7 cellular contexts compared by ENCODE assay signal in the genomic region with DNA sequence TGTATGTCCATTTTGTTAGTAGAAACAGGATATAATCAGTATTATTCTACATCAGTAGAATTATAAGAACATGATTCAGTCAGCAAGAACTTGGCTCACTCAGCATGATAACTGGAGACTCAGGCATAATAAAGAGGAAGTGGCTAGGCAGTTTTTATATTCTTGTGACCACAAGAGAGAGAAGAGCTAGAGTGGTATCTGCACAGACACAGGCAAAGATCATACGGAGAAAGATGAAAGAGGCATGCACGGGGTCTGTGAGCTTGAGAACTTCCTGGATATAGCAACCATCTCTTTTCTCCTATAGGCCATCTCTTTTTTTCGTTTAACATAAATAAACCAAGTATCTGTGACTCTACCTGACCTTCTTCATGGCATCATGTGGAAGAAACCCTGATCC. TPM values are rescaled to one million over a fixed set of nuclear protein-coding genes. Genes with fewer than 3 reads are reported as not detected.
A peak's percentile ranks its signal among the peaks of the same experiment; 100 is the strongest.
DNase-seq lines count a peak whose midpoint lies in the region; ATAC-seq and TF ChIP-seq lines count a peak whose summit lies in the region.

No MANE protein-coding gene starts in this region.

- peaks cover 12% of the 10 kb centered on the region for H3K36me3 Mint-ChIP-seq in HFFc6 (ENCODE audit: low read depth)
- H3K36me3 Mint-ChIP-seq in activated naive CD4-positive, alpha-beta T cell treated with anti-CD3 and anti-CD28 coated beads, Interleukin-2, amount 50 U/mL, for 24 hours = no peaks in the 10 kb centered on the region

- no peaks in the 10 kb centered on the region for H3K9me3 Mint-ChIP-seq in HFFc6
- no peaks in the 10 kb centered on the region for H3K9me3 Mint-ChIP-seq in activated naive CD4-positive, alpha-beta T cell treated with anti-CD3 and anti-CD28 coated beads, Interleukin-2, amount 50 U/mL, for 24 hours

- ATAC-seq in GM18517 (IDR thresholded peaks at IDR 0.05; ENCODE audit: unreplicated experiment) = peak; percentile 98
- peak; percentile 78 for ATAC-seq in lung (ENCODE audit: insufficient read depth, low FRiP score)

- H3K4me1 ChIP-seq in lung (ENCODE audit: control insufficient read depth in 2 of 2, insufficient read depth in 2 of 2, low read length in 2 of 2) (peaks cover 0 to 4% of the 10 kb centered on the region in 2 donors), BE2C (no peaks in the 10 kb centered on the region)

- H3K4me3 ChIP-seq in lung (no peak overlapping the region), BE2C (ENCODE audit: low read depth, low read length) (no peak overlapping the region)

- H3K27ac ChIP-seq in lung (ENCODE audit: low read depth in 1 of 2, low read length in 1 of 2) = no peak overlapping the region

- peak overlapping the region; percentile 67 for H3K27ac Mint-ChIP-seq in HFFc6
- peak overlapping the region; percentile 0 for H3K27ac Mint-ChIP-seq in activated naive CD4-positive, alpha-beta T cell treated with anti-CD3 and anti-CD28 coated beads, Interleukin-2, amount 50 U/mL, for 24 hours

- H3K4me1 Mint-ChIP-seq in HFFc6 (ENCODE audit: low read depth) = peaks cover 66% of the 10 kb centered on the region
- peaks cover 61% of the 10 kb centered on the region for H3K4me1 Mint-ChIP-seq in activated naive CD4-positive, alpha-beta T cell treated with anti-CD3 and anti-CD28 coated beads, Interleukin-2, amount 50 U/mL, for 24 hours

- WGBS in lung, 2 donors = 22 to 47% methylated on average over 3 of the region's 3 CpGs

- no peaks in the 10 kb centered on the region for H3K27me3 ChIP-seq in lung (ENCODE audit: control insufficient read depth, insufficient read depth)
- no peaks in the 10 kb centered on the region for H3K27me3 ChIP-seq in BE2C

- H3K4me3 Mint-ChIP-seq in HFFc6 = peak overlapping the region; percentile 69
- H3K4me3 Mint-ChIP-seq in activated naive CD4-positive, alpha-beta T cell treated with anti-CD3 and anti-CD28 coated beads, Interleukin-2, amount 50 U/mL, for 24 hours = peak overlapping the region; percentile 4

- TF ChIP-seq CTCF in HFFc6 (IDR thresholded peaks at IDR 0.05) (no peak), lung (IDR thresholded peaks at IDR 0.05; ENCODE audit: control extremely low read depth, extremely low read depth) (no peak), BE2C (IDR thresholded peaks at IDR 0.05; ENCODE audit: low read depth, low read length) (no peak)

- no peaks in the 10 kb centered on the region for H3K36me3 ChIP-seq in lung (ENCODE audit: control insufficient read depth in 2 of 2, insufficient read depth in 2 of 2, low read length in 2 of 2)
- H3K36me3 ChIP-seq in BE2C = no peaks in the 10 kb centered on the region

- no peaks in the 10 kb centered on the region; the same call in 1 of the 2 replicates for H3K27me3 Mint-ChIP-seq in HFFc6 (ENCODE audit: insufficient read depth)
- H3K27me3 Mint-ChIP-seq in activated naive CD4-positive, alpha-beta T cell treated with anti-CD3 and anti-CD28 coated beads, Interleukin-2, amount 50 U/mL, for 24 hours = no peaks in the 10 kb centered on the region

- DNase-seq in HFFc6 (peak; percentile 86), NAMALWA (ENCODE audit: low spot score) (peak; percentile 85), lung (ENCODE audit: low spot score) (no peak), BE2C (no peak), amygdala (lab: John Stamatoyannopoulos, UW) (no peak)

- H3K9me3 ChIP-seq in lung (ENCODE audit: control insufficient read depth in 2 of 2, insufficient read depth in 1 of 2, low read length in 1 of 2) (no peaks in the 10 kb centered on the region), BE2C (no peaks in the 10 kb centered on the region)

RNA-seq across cellular contexts. Expression of gene MYO5A, which starts 46.8 kb away (rescaled TPM):
- total RNA-seq in HFFc6 (2021; fragmentation: NEBNext Ultra II Directional; extraction: Animal tissue kit (Norgen Biotek cat#: 25700)) = 10 to 100 TPM; 47.4 to 59.4 (median 54.0) TPM
- 10 to 100 TPM; 15.1 to 30.5 TPM for total RNA-seq in lung
- 10 to 100 TPM in 1 of 2 donors, 1 to 10 TPM in 1; 4.5 to 11.5 TPM for polyA plus RNA-seq in lung
- 6.4 TPM for polyA plus RNA-seq in BE2C (2012; ENCODE audit: insufficient read depth, insufficient read length, low read depth)

Comparison
In these comparisons a context has a peak if more than half of its experiments do, and no peak if none do; other contexts are left out.
1. DNase-seq: peak in HFFc6 (single experiment) and NAMALWA (single experiment); none in lung (single experiment), BE2C (single experiment) and amygdala (0 of 56).